Comparison of ENCODE assay signal across 25 cellular contexts in the genomic region with DNA sequence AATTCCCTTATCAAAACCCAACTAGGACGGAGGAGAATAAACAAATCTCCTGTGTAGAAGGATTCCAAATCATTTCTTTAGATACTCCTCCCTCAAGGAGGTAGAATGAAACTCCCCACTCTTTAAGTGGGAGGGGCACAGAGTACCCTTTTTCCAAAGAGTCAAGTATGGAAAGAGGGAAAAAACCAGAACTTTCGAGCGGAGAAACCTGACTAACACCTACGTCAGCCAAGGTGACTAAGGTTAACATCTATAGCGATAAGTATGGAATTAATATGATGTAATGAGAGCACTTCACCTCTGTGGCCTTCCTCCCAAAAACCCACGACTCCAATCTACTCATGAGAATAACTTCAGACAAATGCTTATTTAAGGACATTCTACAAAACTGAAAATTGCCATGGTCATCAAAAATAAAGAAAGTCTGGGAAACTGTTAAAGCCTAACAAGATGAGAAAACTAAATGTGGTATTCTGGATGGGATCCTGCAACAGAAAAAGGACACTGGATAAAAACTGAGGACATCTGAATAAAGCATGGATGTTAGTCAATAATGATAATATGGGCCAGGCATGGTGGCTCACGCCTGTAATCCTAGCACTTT.
DNase-seq lines count a peak whose midpoint lies in the region; ATAC-seq, FAIRE-seq and TF ChIP-seq lines count a peak whose summit lies in the region.
"Had no signal": no experiment of that assay in that cellular context is flagged by ENCODE, and none has a peak within 500 bp of the region (broad histone marks: within the 10 kb centered on the region; RNA-seq: fewer than 3 reads in every experiment).

No MANE protein-coding gene starts in this region.

- H3K27me3 ChIP-seq in RWPE2 (ENCODE audit: insufficient read depth, poor library complexity, severe bottlenecking) = no peaks in the 10 kb centered on the region
- H3K27me3 ChIP-seq: esophagus squamous epithelium had no signal

- peak; percentile 44 for FAIRE-seq in GM19239 (lab: Jason Lieb, UNC)

- H3K27ac ChIP-seq in RWPE2 (ENCODE audit: poor library complexity, severe bottlenecking) = peak overlapping the region; percentile 83
- H3K27ac ChIP-seq: esophagus squamous epithelium, parathyroid adenoma had no signal

- no peaks in the 10 kb centered on the region for H3K36me3 ChIP-seq in RWPE2 (ENCODE audit: low read depth)
- H3K36me3 ChIP-seq: esophagus squamous epithelium had no signal

- no peak for TF ChIP-seq CTCF in RWPE2 (IDR thresholded peaks at IDR 0.05; ENCODE audit: poor library complexity, severe bottlenecking)

- DNase-seq in A172 (ENCODE audit: low spot score) (peak; percentile 63), GM19239 (ENCODE audit: insufficient read length, low spot score) (no peak), RWPE2 (ENCODE audit: low spot score) (no peak), glomerular visceral epithelial cell (ENCODE audit: extremely low spot score) (peak; percentile 15), NCI-H128 (lab: John Stamatoyannopoulos, UW; ENCODE audit: unreplicated experiment) (no peak), NCI-H2081 (lab: John Stamatoyannopoulos, UW) (no peak)
- DNase-seq: activated CD4-positive, alpha-beta T cell treated with anti-CD3 and anti-CD28 coated beads, Interleukin-2, amount 50 U/mL, for 1 hour; activated naive CD4-positive, alpha-beta T cell; aorta; cerebellar nuclear complex; DMS 273 treated with DMSO at 0.1 percent for 48 hours; effector CD4-positive, alpha-beta T cell; esophagus squamous epithelium; GF-D8; left colon; natural killer cell; NCI-H1417; NCI-H69; SHP77; T-cell had no signal

- peaks cover 46% of the 10 kb centered on the region for H3K4me1 ChIP-seq in RWPE2 (ENCODE audit: insufficient read depth, poor library complexity, severe bottlenecking)

- H3K4me3 ChIP-seq in RWPE2 (ENCODE audit: severe bottlenecking) = no peak overlapping the region
- H3K4me3 ChIP-seq: esophagus squamous epithelium, GM23338 had no signal

- no peaks in the 10 kb centered on the region for H3K9me3 ChIP-seq in RWPE2 (ENCODE audit: severe bottlenecking)
- H3K9me3 ChIP-seq: esophagus squamous epithelium had no signal

- ATAC-seq in RWPE2 (ENCODE audit: low read depth) (no peak), HG03354 (IDR thresholded peaks at IDR 0.05; ENCODE audit: poor library complexity, severe bottlenecking, unreplicated experiment) (no peak), GM21717 (IDR thresholded peaks at IDR 0.05; ENCODE audit: unreplicated experiment) (no peak)
- ATAC-seq: GM23338, left colon, natural killer cell, sciatic nerve, T-cell had no signal

Comparison
In these comparisons a context has a peak if more than half of its experiments do, and no peak if none do; other contexts are left out.
1. DNase-seq: peak in A172 (single experiment) and glomerular visceral epithelial cell (single experiment); none in GM19239 (single experiment), RWPE2 (single experiment), NCI-H128 (single experiment) and NCI-H2081 (0 of 2).